ENCODE assay signal across 2 cellular contexts in the genomic region with DNA sequence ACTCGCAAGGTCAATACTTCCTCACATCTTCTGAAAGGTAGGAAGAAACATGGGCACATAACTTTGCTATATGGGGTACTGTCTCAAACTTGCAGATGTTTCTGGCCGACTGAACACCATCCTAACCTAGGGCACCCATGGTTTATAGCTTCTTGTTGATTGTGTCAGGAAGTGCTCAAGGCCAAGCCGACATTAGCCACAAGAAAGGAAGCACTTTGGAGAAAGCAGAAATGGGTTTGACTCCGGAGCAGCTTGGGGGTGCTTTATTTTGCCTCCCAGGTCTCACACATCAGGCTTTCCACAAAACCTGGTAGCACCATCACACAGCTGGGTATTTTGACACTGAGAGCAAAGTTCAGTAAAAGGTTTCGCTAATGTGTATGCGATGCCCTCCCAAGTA.
TF ChIP-seq lines count a peak whose summit lies in the region.

No MANE protein-coding gene starts in this region.

TF ChIP-seq in SK-N-SH, 30 proteins besides CTCF, POLR2A, EP300 and RAD21 (continued from another document):
- TF ChIP-seq, protein P1, sequence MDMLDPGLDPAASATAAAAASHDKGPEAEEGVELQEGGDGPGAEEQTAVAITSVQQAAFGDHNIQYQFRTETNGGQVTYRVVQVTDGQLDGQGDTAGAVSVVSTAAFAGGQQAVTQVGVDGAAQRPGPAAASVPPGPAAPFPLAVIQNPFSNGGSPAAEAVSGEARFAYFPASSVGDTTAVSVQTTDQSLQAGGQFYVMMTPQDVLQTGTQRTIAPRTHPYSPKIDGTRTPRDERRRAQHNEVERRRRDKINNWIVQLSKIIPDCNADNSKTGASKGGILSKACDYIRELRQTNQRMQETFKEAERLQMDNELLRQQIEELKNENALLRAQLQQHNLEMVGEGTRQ (IDR thresholded peaks at IDR 0.05; ENCODE audit: borderline replicate concordance, low read depth, low read length), result no peak
- TF ChIP-seq TCF12 (IDR thresholded peaks at IDR 0.05) (no peak), POLR2AphosphoS5 (IDR thresholded peaks at IDR 0.05; ENCODE audit: low read depth, low read length) (no peak)
- TF ChIP-seq, protein P2, sequence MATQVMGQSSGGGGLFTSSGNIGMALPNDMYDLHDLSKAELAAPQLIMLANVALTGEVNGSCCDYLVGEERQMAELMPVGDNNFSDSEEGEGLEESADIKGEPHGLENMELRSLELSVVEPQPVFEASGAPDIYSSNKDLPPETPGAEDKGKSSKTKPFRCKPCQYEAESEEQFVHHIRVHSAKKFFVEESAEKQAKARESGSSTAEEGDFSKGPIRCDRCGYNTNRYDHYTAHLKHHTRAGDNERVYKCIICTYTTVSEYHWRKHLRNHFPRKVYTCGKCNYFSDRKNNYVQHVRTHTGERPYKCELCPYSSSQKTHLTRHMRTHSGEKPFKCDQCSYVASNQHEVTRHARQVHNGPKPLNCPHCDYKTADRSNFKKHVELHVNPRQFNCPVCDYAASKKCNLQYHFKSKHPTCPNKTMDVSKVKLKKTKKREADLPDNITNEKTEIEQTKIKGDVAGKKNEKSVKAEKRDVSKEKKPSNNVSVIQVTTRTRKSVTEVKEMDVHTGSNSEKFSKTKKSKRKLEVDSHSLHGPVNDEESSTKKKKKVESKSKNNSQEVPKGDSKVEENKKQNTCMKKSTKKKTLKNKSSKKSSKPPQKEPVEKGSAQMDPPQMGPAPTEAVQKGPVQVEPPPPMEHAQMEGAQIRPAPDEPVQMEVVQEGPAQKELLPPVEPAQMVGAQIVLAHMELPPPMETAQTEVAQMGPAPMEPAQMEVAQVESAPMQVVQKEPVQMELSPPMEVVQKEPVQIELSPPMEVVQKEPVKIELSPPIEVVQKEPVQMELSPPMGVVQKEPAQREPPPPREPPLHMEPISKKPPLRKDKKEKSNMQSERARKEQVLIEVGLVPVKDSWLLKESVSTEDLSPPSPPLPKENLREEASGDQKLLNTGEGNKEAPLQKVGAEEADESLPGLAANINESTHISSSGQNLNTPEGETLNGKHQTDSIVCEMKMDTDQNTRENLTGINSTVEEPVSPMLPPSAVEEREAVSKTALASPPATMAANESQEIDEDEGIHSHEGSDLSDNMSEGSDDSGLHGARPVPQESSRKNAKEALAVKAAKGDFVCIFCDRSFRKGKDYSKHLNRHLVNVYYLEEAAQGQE (IDR thresholded peaks at IDR 0.05; ENCODE audit: low read depth, low read length), result no peak

TF ChIP-seq in SK-N-SH treated with all-trans-retinoic acid at 6 μM for 48 hours, 23 proteins besides CTCF, POLR2A, EP300 and RAD21 (continued from another document):
- TF ChIP-seq, protein P3, sequence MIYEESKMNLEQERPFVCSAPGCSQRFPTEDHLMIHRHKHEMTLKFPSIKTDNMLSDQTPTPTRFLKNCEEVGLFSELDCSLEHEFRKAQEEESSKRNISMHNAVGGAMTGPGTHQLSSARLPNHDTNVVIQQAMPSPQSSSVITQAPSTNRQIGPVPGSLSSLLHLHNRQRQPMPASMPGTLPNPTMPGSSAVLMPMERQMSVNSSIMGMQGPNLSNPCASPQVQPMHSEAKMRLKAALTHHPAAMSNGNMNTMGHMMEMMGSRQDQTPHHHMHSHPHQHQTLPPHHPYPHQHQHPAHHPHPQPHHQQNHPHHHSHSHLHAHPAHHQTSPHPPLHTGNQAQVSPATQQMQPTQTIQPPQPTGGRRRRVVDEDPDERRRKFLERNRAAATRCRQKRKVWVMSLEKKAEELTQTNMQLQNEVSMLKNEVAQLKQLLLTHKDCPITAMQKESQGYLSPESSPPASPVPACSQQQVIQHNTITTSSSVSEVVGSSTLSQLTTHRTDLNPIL (CRISPR knock-in tag; IDR thresholded peaks at IDR 0.05; ENCODE audit: low read depth), result no peak
- TF ChIP-seq SNAI2 (CRISPR knock-in tag; IDR thresholded peaks at IDR 0.05) (no peak), RARB (CRISPR knock-in tag; IDR thresholded peaks at IDR 0.05) (no peak), ZFP30 (CRISPR knock-in tag; IDR thresholded peaks at IDR 0.05) (no peak), ZNF8 (CRISPR knock-in tag; IDR thresholded peaks at IDR 0.05) (no peak), ARNTL (CRISPR knock-in tag; IDR thresholded peaks at IDR 0.05; ENCODE audit: borderline replicate concordance, low read depth) (no peak), ZFP3 (CRISPR knock-in tag; IDR thresholded peaks at IDR 0.05) (no peak), CSDC2 (CRISPR knock-in tag; IDR thresholded peaks at IDR 0.05) (no peak), ZNF70 (CRISPR knock-in tag; IDR thresholded peaks at IDR 0.05) (no peak), GLIS3 (CRISPR knock-in tag; IDR thresholded peaks at IDR 0.05) (no peak), ZC3H10 (CRISPR knock-in tag; IDR thresholded peaks at IDR 0.05) (no peak), TOX (CRISPR knock-in tag; IDR thresholded peaks at IDR 0.05; ENCODE audit: borderline replicate concordance) (no peak), ESRRG (CRISPR knock-in tag; IDR thresholded peaks at IDR 0.05) (no peak), ZNF565 (CRISPR knock-in tag; conservative IDR thresholded peaks at IDR 0.05; ENCODE audit: low read depth) (no peak), TCF4 (CRISPR knock-in tag; IDR thresholded peaks at IDR 0.05; ENCODE audit: borderline replicate concordance) (no peak), PPARA (CRISPR knock-in tag; IDR thresholded peaks at IDR 0.05; ENCODE audit: borderline replicate concordance) (no peak)
- TF ChIP-seq, protein P4, sequence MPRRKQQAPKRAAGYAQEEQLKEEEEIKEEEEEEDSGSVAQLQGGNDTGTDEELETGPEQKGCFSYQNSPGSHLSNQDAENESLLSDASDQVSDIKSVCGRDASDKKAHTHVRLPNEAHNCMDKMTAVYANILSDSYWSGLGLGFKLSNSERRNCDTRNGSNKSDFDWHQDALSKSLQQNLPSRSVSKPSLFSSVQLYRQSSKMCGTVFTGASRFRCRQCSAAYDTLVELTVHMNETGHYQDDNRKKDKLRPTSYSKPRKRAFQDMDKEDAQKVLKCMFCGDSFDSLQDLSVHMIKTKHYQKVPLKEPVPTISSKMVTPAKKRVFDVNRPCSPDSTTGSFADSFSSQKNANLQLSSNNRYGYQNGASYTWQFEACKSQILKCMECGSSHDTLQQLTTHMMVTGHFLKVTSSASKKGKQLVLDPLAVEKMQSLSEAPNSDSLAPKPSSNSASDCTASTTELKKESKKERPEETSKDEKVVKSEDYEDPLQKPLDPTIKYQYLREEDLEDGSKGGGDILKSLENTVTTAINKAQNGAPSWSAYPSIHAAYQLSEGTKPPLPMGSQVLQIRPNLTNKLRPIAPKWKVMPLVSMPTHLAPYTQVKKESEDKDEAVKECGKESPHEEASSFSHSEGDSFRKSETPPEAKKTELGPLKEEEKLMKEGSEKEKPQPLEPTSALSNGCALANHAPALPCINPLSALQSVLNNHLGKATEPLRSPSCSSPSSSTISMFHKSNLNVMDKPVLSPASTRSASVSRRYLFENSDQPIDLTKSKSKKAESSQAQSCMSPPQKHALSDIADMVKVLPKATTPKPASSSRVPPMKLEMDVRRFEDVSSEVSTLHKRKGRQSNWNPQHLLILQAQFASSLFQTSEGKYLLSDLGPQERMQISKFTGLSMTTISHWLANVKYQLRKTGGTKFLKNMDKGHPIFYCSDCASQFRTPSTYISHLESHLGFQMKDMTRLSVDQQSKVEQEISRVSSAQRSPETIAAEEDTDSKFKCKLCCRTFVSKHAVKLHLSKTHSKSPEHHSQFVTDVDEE (CRISPR knock-in tag; IDR thresholded peaks at IDR 0.05), result no peak
- TF ChIP-seq, protein P5, sequence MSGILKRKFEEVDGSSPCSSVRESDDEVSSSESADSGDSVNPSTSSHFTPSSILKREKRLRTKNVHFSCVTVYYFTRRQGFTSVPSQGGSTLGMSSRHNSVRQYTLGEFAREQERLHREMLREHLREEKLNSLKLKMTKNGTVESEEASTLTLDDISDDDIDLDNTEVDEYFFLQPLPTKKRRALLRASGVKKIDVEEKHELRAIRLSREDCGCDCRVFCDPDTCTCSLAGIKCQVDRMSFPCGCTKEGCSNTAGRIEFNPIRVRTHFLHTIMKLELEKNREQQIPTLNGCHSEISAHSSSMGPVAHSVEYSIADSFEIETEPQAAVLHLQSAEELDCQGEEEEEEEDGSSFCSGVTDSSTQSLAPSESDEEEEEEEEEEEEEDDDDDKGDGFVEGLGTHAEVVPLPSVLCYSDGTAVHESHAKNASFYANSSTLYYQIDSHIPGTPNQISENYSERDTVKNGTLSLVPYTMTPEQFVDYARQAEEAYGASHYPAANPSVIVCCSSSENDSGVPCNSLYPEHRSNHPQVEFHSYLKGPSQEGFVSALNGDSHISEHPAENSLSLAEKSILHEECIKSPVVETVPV (CRISPR knock-in tag; IDR thresholded peaks at IDR 0.05), result no peak
- TF ChIP-seq, protein P6, sequence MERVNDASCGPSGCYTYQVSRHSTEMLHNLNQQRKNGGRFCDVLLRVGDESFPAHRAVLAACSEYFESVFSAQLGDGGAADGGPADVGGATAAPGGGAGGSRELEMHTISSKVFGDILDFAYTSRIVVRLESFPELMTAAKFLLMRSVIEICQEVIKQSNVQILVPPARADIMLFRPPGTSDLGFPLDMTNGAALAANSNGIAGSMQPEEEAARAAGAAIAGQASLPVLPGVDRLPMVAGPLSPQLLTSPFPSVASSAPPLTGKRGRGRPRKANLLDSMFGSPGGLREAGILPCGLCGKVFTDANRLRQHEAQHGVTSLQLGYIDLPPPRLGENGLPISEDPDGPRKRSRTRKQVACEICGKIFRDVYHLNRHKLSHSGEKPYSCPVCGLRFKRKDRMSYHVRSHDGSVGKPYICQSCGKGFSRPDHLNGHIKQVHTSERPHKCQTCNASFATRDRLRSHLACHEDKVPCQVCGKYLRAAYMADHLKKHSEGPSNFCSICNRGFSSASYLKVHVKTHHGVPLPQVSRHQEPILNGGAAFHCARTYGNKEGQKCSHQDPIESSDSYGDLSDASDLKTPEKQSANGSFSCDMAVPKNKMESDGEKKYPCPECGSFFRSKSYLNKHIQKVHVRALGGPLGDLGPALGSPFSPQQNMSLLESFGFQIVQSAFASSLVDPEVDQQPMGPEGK (CRISPR knock-in tag; IDR thresholded peaks at IDR 0.05; ENCODE audit: borderline replicate concordance), result no peak
